17 cellular contexts compared by ENCODE assay signal in genomic region chr3:73556520-73557371, GRCh38.
DNase-seq lines count a peak whose midpoint lies in the region; ATAC-seq and TF ChIP-seq lines count a peak whose summit lies in the region.
"Had no signal": no experiment of that assay in that cellular context is flagged by ENCODE, and none has a peak within 500 bp of the region (broad histone marks: within the 10 kb centered on the region; RNA-seq: fewer than 3 reads in every experiment).

No MANE protein-coding gene starts in this region.

- H3K4me3 ChIP-seq in SJCRH30, result peak overlapping the region; percentile 12; the same call in 1 of the 2 replicates
- H3K4me3 ChIP-seq in fibroblast of mammary gland (ENCODE audit: control insufficient read depth, low read depth, low read length), result no peak overlapping the region
- H3K4me3 ChIP-seq in tibial nerve, result no peak overlapping the region
- no peak overlapping the region for H3K4me3 ChIP-seq in MM.1S (ENCODE audit: low read length)
- H3K4me3 ChIP-seq: testis had no signal

- H3K36me3 ChIP-seq in SJCRH30 (no peaks in the 10 kb centered on the region), tibial nerve (no peaks in the 10 kb centered on the region), MM.1S (replicated peaks; ENCODE audit: insufficient read depth, low read length) (no peaks in the 10 kb centered on the region)

- no peak overlapping the region for H2AFZ ChIP-seq in MM.1S (ENCODE audit: low read length)

- H3K79me2 ChIP-seq in MM.1S (ENCODE audit: low read length), result no peaks in the 10 kb centered on the region

- H3K9me3 ChIP-seq in SJCRH30 (replicated peaks) (no peaks in the 10 kb centered on the region), tibial nerve (no peaks in the 10 kb centered on the region), MM.1S (replicated peaks; ENCODE audit: insufficient read depth, low read length) (no peaks in the 10 kb centered on the region)
- H3K9me3 ChIP-seq: testis had no signal

- H3K27me3 ChIP-seq in SJCRH30 (no peaks in the 10 kb centered on the region), tibial nerve (no peaks in the 10 kb centered on the region), MM.1S (replicated peaks; ENCODE audit: insufficient read depth, low read length) (no peaks in the 10 kb centered on the region)
- H3K27me3 ChIP-seq: testis had no signal

- H3K27me3 Mint-ChIP-seq in nephron (ENCODE audit: low read depth) (peaks cover 2% of the 10 kb centered on the region), HFFc6 (ENCODE audit: insufficient read depth) (peaks cover 1% of the 10 kb centered on the region; the same call in 1 of the 2 replicates)
- H3K27me3 Mint-ChIP-seq: activated CD4-positive, alpha-beta T cell treated with anti-CD3 and anti-CD28 coated beads, Interleukin-2, amount 10 ng/mL, durations not matched to agents 7 days and 5 days; activated naive CD8-positive, alpha-beta T cell treated with anti-CD3 and anti-CD28 coated beads, Interleukin-2, amount 10 ng/mL, durations not matched to agents 7 days and 5 days; activated T-cell treated with anti-CD3 and anti-CD28 coated beads, Interleukin-2, amount 50 U/mL, for 24 hours had no signal

- TF ChIP-seq EP300 in tibial nerve (IDR thresholded peaks at IDR 0.05), result peak in 1 of 2 donors; percentile 26

- H3K4me1 Mint-ChIP-seq in nephron, result peaks cover 93% of the 10 kb centered on the region
- peaks cover 77% of the 10 kb centered on the region for H3K4me1 Mint-ChIP-seq in HFFc6 (ENCODE audit: low read depth)
- H3K4me1 Mint-ChIP-seq: activated CD4-positive, alpha-beta T cell treated with anti-CD3 and anti-CD28 coated beads, Interleukin-2, amount 10 ng/mL, durations not matched to agents 7 days and 5 days; activated naive CD8-positive, alpha-beta T cell treated with anti-CD3 and anti-CD28 coated beads, Interleukin-2, amount 10 ng/mL, durations not matched to agents 7 days and 5 days; CD14-positive monocyte had no signal

- TF ChIP-seq CTCF in fibroblast of mammary gland (conservative IDR thresholded peaks at IDR 0.05; ENCODE audit: control insufficient read depth, insufficient read depth, low read depth, low read length), result no peak
- TF ChIP-seq CTCF in nephron (IDR thresholded peaks at IDR 0.05; ENCODE audit: unreplicated experiment in 3 of 3), result no peak
- TF ChIP-seq CTCF in tibial nerve (IDR thresholded peaks at IDR 0.05), result no peak
- TF ChIP-seq CTCF in HFFc6 (IDR thresholded peaks at IDR 0.05), result no peak
- TF ChIP-seq CTCF in MM.1S (IDR thresholded peaks at IDR 0.05; ENCODE audit: low read length), result no peak

- H3K36me3 Mint-ChIP-seq in nephron (ENCODE audit: low read depth), result peaks cover 9% of the 10 kb centered on the region
- H3K36me3 Mint-ChIP-seq in HFFc6 (ENCODE audit: low read depth), result no peaks in the 10 kb centered on the region; the same call in none of the 2 replicates
- H3K36me3 Mint-ChIP-seq: activated naive CD8-positive, alpha-beta T cell treated with anti-CD3 and anti-CD28 coated beads, Interleukin-2, amount 10 ng/mL, durations not matched to agents 7 days and 5 days; CD14-positive monocyte had no signal

- H3K9me2 ChIP-seq in MM.1S (replicated peaks; ENCODE audit: insufficient read depth, low read length), result no peaks in the 10 kb centered on the region

- no peak overlapping the region for H3K4me2 ChIP-seq in MM.1S (ENCODE audit: low read depth, low read length)

- no peaks in the 10 kb centered on the region for H4K20me1 ChIP-seq in MM.1S (ENCODE audit: insufficient read depth, low read length)

- H3K4me3 Mint-ChIP-seq in nephron (peak overlapping the region in 2 of 3 experiments; percentile 26 to 48), HFFc6 (no peak overlapping the region)
- H3K4me3 Mint-ChIP-seq: activated CD4-positive, alpha-beta T cell treated with anti-CD3 and anti-CD28 coated beads, Interleukin-2, amount 10 ng/mL, durations not matched to agents 7 days and 5 days; activated naive CD8-positive, alpha-beta T cell treated with anti-CD3 and anti-CD28 coated beads, Interleukin-2, amount 10 ng/mL, durations not matched to agents 7 days and 5 days; activated T-cell treated with anti-CD3 and anti-CD28 coated beads, Interleukin-2, amount 50 U/mL, for 24 hours; CD14-positive monocyte had no signal

- no peak for TF ChIP-seq POLR2A in tibial nerve (IDR thresholded peaks at IDR 0.05)

- ATAC-seq in HG02588 (IDR thresholded peaks at IDR 0.05; ENCODE audit: unreplicated experiment), result no peak

- peak overlapping the region; percentile 88 to 96 (median 89) for H3K27ac Mint-ChIP-seq in nephron
- no peak overlapping the region for H3K27ac Mint-ChIP-seq in HFFc6
- H3K27ac Mint-ChIP-seq: activated CD4-positive, alpha-beta T cell treated with anti-CD3 and anti-CD28 coated beads, Interleukin-2, amount 10 ng/mL, durations not matched to agents 7 days and 5 days; activated naive CD8-positive, alpha-beta T cell treated with anti-CD3 and anti-CD28 coated beads, Interleukin-2, amount 10 ng/mL, durations not matched to agents 7 days and 5 days; activated T-cell treated with anti-CD3 and anti-CD28 coated beads, Interleukin-2, amount 50 U/mL, for 24 hours; CD14-positive monocyte had no signal

- H3K4me1 ChIP-seq in SJCRH30 (peaks cover 26% of the 10 kb centered on the region), tibial nerve (peaks cover 0 to 49% (median 6%) of the 10 kb centered on the region in 4 donors), MM.1S (ENCODE audit: low read length) (no peaks in the 10 kb centered on the region)

- 45 to 53% methylated on average over 3 of the region's 3 CpGs for WGBS in tibial nerve, 2 donors

- no peaks in the 10 kb centered on the region for H3F3A ChIP-seq in MM.1S (ENCODE audit: insufficient read depth, low read length)

- H3K9ac ChIP-seq in MM.1S (ENCODE audit: low read length), result no peak overlapping the region

- DNase-seq in SJCRH30, result peak; percentile 24 to 55
- DNase-seq in fibroblast of mammary gland (ENCODE audit: low read depth), result peak; percentile 73
- no peak for DNase-seq in tibial nerve (ENCODE audit: low spot score in 2 of 2)
- DNase-seq in HFFc6, result no peak
- no peak for DNase-seq in middle frontal gyrus (ENCODE audit: extremely low spot score, low spot score)
- no peak for DNase-seq in MM.1S
- DNase-seq: activated CD4-positive, alpha-beta T cell treated with anti-CD3 and anti-CD28 coated beads, Interleukin-2, amount 10 ng/mL, durations not matched to agents 7 days and 5 days; activated naive CD8-positive, alpha-beta T cell treated with anti-CD3 and anti-CD28 coated beads, Interleukin-2, amount 10 ng/mL, durations not matched to agents 7 days and 5 days; activated T-cell treated with anti-CD3 and anti-CD28 coated beads, Interleukin-2, amount 50 U/mL, for 24 hours; cerebellar nuclear complex; occipital lobe; stimulated activated CD4-positive, alpha-beta T cell treated with anti-CD3 and anti-CD28 coated beads, Interleukin-12 subunit alpha, Interleukin-12 subunit beta, amount 100 ng/mL, for 4 hours; T1000; testis had no signal

- H3K27ac ChIP-seq in SJCRH30 (peak overlapping the region; percentile 49), tibial nerve (peak overlapping the region in 3 of 4 donors; percentile 17 to 75 (median 46)), MM.1S (ENCODE audit: low read length) (no peak overlapping the region)

- no peaks in the 10 kb centered on the region for H3K9me3 Mint-ChIP-seq in nephron
- no peaks in the 10 kb centered on the region for H3K9me3 Mint-ChIP-seq in HFFc6
- H3K9me3 Mint-ChIP-seq: activated CD4-positive, alpha-beta T cell treated with anti-CD3 and anti-CD28 coated beads, Interleukin-2, amount 10 ng/mL, durations not matched to agents 7 days and 5 days; activated naive CD8-positive, alpha-beta T cell treated with anti-CD3 and anti-CD28 coated beads, Interleukin-2, amount 10 ng/mL, durations not matched to agents 7 days and 5 days; activated T-cell treated with anti-CD3 and anti-CD28 coated beads, Interleukin-2, amount 50 U/mL, for 24 hours had no signal

Comparison
In these comparisons a context has a peak if more than half of its experiments do, and no peak if none do; other contexts are left out.
1. DNase-seq: peak in SJCRH30 (2 of 2) and fibroblast of mammary gland (single experiment); none in tibial nerve (0 of 2), HFFc6 (single experiment), middle frontal gyrus (single experiment) and MM.1S (single experiment).